ENCODE assay signal across 1 cellular context in the genomic region with DNA sequence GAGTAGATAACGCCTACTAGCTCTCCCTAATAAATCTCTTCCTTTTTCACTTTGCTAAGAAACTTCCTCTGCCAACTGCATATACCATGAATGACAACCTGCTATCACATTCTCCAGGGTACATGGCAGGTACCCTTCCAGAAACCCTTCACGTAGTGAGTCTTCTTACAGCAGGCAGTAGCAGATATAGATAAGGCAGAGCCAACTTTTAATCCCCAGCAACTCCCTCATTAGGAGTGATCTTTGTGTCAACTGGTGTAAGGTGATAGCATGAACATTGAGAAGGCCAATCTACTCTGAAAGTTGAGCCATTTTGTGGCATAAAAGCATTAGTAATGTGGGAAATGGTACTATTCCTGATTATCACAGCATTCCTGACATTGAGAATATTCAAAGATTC.
TF ChIP-seq lines count a peak whose summit lies in the region.

No MANE protein-coding gene starts in this region.

TF ChIP-seq in GM23338, 12 proteins besides CTCF, POLR2A, EP300 and RAD21 (continued from another document):
- TF ChIP-seq, protein P1, sequence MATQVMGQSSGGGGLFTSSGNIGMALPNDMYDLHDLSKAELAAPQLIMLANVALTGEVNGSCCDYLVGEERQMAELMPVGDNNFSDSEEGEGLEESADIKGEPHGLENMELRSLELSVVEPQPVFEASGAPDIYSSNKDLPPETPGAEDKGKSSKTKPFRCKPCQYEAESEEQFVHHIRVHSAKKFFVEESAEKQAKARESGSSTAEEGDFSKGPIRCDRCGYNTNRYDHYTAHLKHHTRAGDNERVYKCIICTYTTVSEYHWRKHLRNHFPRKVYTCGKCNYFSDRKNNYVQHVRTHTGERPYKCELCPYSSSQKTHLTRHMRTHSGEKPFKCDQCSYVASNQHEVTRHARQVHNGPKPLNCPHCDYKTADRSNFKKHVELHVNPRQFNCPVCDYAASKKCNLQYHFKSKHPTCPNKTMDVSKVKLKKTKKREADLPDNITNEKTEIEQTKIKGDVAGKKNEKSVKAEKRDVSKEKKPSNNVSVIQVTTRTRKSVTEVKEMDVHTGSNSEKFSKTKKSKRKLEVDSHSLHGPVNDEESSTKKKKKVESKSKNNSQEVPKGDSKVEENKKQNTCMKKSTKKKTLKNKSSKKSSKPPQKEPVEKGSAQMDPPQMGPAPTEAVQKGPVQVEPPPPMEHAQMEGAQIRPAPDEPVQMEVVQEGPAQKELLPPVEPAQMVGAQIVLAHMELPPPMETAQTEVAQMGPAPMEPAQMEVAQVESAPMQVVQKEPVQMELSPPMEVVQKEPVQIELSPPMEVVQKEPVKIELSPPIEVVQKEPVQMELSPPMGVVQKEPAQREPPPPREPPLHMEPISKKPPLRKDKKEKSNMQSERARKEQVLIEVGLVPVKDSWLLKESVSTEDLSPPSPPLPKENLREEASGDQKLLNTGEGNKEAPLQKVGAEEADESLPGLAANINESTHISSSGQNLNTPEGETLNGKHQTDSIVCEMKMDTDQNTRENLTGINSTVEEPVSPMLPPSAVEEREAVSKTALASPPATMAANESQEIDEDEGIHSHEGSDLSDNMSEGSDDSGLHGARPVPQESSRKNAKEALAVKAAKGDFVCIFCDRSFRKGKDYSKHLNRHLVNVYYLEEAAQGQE (IDR thresholded peaks at IDR 0.05; ENCODE audit: unreplicated experiment) = no peak
- no peak for TF ChIP-seq ZNF114 (CRISPR knock-in tag; IDR thresholded peaks at IDR 0.05)
- no peak for TF ChIP-seq CREB1 (CRISPR knock-in tag; IDR thresholded peaks at IDR 0.05; ENCODE audit: low read depth)
- TF ChIP-seq, protein P2, sequence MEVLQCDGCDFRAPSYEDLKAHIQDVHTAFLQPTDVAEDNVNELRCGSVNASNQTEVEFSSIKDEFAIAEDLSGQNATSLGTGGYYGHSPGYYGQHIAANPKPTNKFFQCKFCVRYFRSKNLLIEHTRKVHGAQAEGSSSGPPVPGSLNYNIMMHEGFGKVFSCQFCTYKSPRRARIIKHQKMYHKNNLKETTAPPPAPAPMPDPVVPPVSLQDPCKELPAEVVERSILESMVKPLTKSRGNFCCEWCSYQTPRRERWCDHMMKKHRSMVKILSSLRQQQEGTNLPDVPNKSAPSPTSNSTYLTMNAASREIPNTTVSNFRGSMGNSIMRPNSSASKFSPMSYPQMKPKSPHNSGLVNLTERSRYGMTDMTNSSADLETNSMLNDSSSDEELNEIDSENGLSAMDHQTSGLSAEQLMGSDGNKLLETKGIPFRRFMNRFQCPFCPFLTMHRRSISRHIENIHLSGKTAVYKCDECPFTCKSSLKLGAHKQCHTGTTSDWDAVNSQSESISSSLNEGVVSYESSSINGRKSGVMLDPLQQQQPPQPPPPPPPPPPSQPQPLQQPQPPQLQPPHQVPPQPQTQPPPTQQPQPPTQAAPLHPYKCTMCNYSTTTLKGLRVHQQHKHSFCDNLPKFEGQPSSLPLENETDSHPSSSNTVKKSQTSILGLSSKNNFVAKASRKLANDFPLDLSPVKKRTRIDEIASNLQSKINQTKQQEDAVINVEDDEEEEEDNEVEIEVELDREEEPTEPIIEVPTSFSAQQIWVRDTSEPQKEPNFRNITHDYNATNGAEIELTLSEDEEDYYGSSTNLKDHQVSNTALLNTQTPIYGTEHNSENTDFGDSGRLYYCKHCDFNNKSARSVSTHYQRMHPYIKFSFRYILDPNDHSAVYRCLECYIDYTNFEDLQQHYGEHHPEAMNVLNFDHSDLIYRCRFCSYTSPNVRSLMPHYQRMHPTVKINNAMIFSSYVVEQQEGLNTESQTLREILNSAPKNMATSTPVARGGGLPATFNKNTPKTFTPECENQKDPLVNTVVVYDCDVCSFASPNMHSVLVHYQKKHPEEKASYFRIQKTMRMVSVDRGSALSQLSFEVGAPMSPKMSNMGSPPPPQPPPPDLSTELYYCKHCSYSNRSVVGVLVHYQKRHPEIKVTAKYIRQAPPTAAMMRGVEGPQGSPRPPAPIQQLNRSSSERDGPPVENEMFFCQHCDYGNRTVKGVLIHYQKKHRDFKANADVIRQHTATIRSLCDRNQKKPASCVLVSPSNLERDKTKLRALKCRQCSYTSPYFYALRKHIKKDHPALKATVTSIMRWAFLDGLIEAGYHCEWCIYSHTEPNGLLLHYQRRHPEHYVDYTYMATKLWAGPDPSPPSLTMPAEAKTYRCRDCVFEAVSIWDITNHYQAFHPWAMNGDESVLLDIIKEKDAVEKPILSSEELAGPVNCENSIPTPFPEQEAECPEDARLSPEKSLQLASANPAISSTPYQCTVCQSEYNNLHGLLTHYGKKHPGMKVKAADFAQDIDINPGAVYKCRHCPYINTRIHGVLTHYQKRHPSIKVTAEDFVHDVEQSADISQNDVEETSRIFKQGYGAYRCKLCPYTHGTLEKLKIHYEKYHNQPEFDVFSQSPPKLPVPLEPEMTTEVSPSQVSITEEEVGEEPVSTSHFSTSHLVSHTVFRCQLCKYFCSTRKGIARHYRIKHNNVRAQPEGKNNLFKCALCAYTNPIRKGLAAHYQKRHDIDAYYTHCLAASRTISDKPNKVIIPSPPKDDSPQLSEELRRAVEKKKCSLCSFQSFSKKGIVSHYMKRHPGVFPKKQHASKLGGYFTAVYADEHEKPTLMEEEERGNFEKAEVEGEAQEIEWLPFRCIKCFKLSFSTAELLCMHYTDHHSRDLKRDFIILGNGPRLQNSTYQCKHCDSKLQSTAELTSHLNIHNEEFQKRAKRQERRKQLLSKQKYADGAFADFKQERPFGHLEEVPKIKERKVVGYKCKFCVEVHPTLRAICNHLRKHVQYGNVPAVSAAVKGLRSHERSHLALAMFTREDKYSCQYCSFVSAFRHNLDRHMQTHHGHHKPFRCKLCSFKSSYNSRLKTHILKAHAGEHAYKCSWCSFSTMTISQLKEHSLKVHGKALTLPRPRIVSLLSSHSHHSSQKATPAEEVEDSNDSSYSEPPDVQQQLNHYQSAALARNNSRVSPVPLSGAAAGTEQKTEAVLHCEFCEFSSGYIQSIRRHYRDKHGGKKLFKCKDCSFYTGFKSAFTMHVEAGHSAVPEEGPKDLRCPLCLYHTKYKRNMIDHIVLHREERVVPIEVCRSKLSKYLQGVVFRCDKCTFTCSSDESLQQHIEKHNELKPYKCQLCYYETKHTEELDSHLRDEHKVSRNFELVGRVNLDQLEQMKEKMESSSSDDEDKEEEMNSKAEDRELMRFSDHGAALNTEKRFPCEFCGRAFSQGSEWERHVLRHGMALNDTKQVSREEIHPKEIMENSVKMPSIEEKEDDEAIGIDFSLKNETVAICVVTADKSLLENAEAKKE (CRISPR knock-in tag; IDR thresholded peaks at IDR 0.05) = no peak
- TF ChIP-seq STAT1 (IDR thresholded peaks at IDR 0.05; ENCODE audit: unreplicated experiment) = no peak
- no peak for TF ChIP-seq ZNF331 (CRISPR knock-in tag; IDR thresholded peaks at IDR 0.05; ENCODE audit: low read depth)
- no peak for TF ChIP-seq POLR2AphosphoS5 (IDR thresholded peaks at IDR 0.05; ENCODE audit: low read depth)
